19 cellular contexts compared by ENCODE assay signal in genomic region chr1:47593598-47594285, GRCh38.
DNase-seq lines count a peak whose midpoint lies in the region; ATAC-seq and TF ChIP-seq lines count a peak whose summit lies in the region.
"Had no signal": no experiment of that assay in that cellular context is flagged by ENCODE, and none has a peak within 500 bp of the region (broad histone marks: within the 10 kb centered on the region; RNA-seq: fewer than 3 reads in every experiment).

No MANE protein-coding gene starts in this region.

- H3K27me3 Mint-ChIP-seq in brain, result peaks cover 28% of the 10 kb centered on the region

- intact Hi-C loops in heart right ventricle (cut with DNase I), result no loop called here
- intact Hi-C loops in left ventricle myocardium superior (cut with micrococcal nuclease), result no loop called here
- intact Hi-C loops in stomach (cut with DNase I; ENCODE audit: low total_unique reads), result no loop called here

- no peak for TF ChIP-seq POLR2A in stomach (IDR thresholded peaks at IDR 0.05)

- H3K27ac ChIP-seq in heart right ventricle (no peak overlapping the region), lung (ENCODE audit: low read depth in 1 of 2, low read length in 1 of 2) (no peak overlapping the region), stomach (no peak overlapping the region)
- H3K27ac ChIP-seq: pancreas, right lobe of liver, SK-N-MC, WERI-Rb-1 had no signal

- H3K36me3 ChIP-seq in heart right ventricle (no peaks in the 10 kb centered on the region), lung (ENCODE audit: control insufficient read depth in 2 of 2, insufficient read depth in 2 of 2, low read length in 2 of 2) (no peaks in the 10 kb centered on the region), stomach (no peaks in the 10 kb centered on the region)
- H3K36me3 ChIP-seq: pancreas, right lobe of liver, WERI-Rb-1 had no signal

- peak overlapping the region in 3 of 5 experiments; percentile 50 to 66 (median 60) for H3K4me3 Mint-ChIP-seq in brain

- 49 to 56% methylated on average over 12 of the region's 12 CpGs for WGBS in heart right ventricle, 2 donors
- WGBS in lung, 2 donors, result 49 to 53% methylated on average over 12 of the region's 12 CpGs
- WGBS in stomach, 5 donors, result 47 to 58% (median 54%) methylated on average over 9 to 12 of the region's 12 CpGs

- peaks cover 5% of the 10 kb centered on the region for H3K4me1 Mint-ChIP-seq in brain

- H3K9me3 ChIP-seq in heart right ventricle, result peaks cover 0 to under 1% (median 0%) of the 10 kb centered on the region in 11 donors
- H3K9me3 ChIP-seq in lung (ENCODE audit: control insufficient read depth in 2 of 2, insufficient read depth in 1 of 2, low read length in 1 of 2), result peaks cover 0 to 2% of the 10 kb centered on the region in 2 donors
- peaks cover 0 to under 1% (median 0%) of the 10 kb centered on the region in 4 donors for H3K9me3 ChIP-seq in stomach
- H3K9me3 ChIP-seq: pancreas, right lobe of liver had no signal

- no peak for TF ChIP-seq EP300 in stomach (IDR thresholded peaks at IDR 0.05)

- H3K27me3 ChIP-seq in heart right ventricle (peaks cover 0 to 64% (median 36%) of the 10 kb centered on the region in 7 donors), lung (ENCODE audit: control insufficient read depth, insufficient read depth) (no peaks in the 10 kb centered on the region), stomach (peaks cover 7 to 62% (median 24%) of the 10 kb centered on the region in 3 donors)
- H3K27me3 ChIP-seq: right lobe of liver had no signal

- H3K4me1 ChIP-seq in heart right ventricle (peaks cover 5 to 38% (median 19%) of the 10 kb centered on the region in 9 donors), lung (ENCODE audit: control insufficient read depth in 2 of 2, insufficient read depth in 2 of 2, low read length in 2 of 2) (peaks cover 0 to 6% of the 10 kb centered on the region in 2 donors), stomach (peaks cover 7 to 12% (median 10%) of the 10 kb centered on the region in 4 donors)
- H3K4me1 ChIP-seq: pancreas had no signal

- no peaks in the 10 kb centered on the region for H3K36me3 Mint-ChIP-seq in brain

- H3K4me3 ChIP-seq in heart right ventricle (peak overlapping the region in 6 of 10 donors; percentile 27 to 53 (median 40)), lung (no peak overlapping the region), stomach (peak overlapping the region in 3 of 4 donors; percentile 21 to 28 (median 21))
- H3K4me3 ChIP-seq: pancreas, right lobe of liver, SK-N-MC had no signal

- H3K9me3 Mint-ChIP-seq in brain, result peaks cover 0 to 3% (median 3%) of the 10 kb centered on the region in 5 experiments

- no peak for DNase-seq in heart right ventricle
- no peak for DNase-seq in left ventricle myocardium superior
- DNase-seq in lung (ENCODE audit: low spot score), result peak; percentile 7
- no peak for DNase-seq in stomach
- DNase-seq in NK-92 treated with Interleukin-12 subunit alpha and Interleukin-12 subunit beta, amount 100 ng/mL, for 24 hours (lab: John Stamatoyannopoulos, UW), result no peak
- no peak for DNase-seq in pons (ENCODE audit: low spot score)
- DNase-seq: activated CD4-positive, alpha-beta T cell treated with anti-CD3 and anti-CD28 coated beads, Interleukin-2, amount 50 U/mL, for 1 hour; activated gamma-delta T cell treated with Interleukin-2 at 50 U/mL for 16 hours; Calu3; naive B cell; NCI-H2081 treated with DMSO at 0.1 percent for 48 hours; pancreas; stimulated activated CD4-positive, alpha-beta T cell treated with anti-CD3 and anti-CD28 coated beads, Interleukin-15, amount 100 ng/mL, for 24 hours; stimulated activated CD8-positive, alpha-beta memory T cell treated with anti-CD3 and anti-CD28 coated beads, Interleukin-4, amount 100 ng/mL, for 48 hours; WERI-Rb-1 had no signal

- TF ChIP-seq CTCF in heart right ventricle (IDR thresholded peaks at IDR 0.05), result no peak
- TF ChIP-seq CTCF in brain (conservative IDR thresholded peaks at IDR 0.05), result no peak
- no peak for TF ChIP-seq CTCF in lung (IDR thresholded peaks at IDR 0.05; ENCODE audit: control extremely low read depth, extremely low read depth)
- TF ChIP-seq CTCF in stomach (IDR thresholded peaks at IDR 0.05), result no peak

- no peak overlapping the region for H3K27ac Mint-ChIP-seq in brain

- no peak for ATAC-seq in heart right ventricle
- no peak for ATAC-seq in left ventricle myocardium superior
- no peak for ATAC-seq in lung (ENCODE audit: insufficient read depth, low FRiP score)
- no peak for ATAC-seq in GM21526 (IDR thresholded peaks at IDR 0.05; ENCODE audit: low FRiP score, unreplicated experiment)
- ATAC-seq: pancreas had no signal
